Comparison of ENCODE assay signal across 1 cellular context in genomic region chrX:30889147-30890125, GRCh38.
TF ChIP-seq lines count a peak whose summit lies in the region.

Gene TAB3 (minus strand): TSS chrX:30889254. CDS start chrX:30859588, 29,666 bp downstream.

TF ChIP-seq in HepG2, 621 proteins besides CTCF, POLR2A, EP300 and RAD21 (continued from another document and continues in another):
- TF ChIP-seq POLR2AphosphoS5 (IDR thresholded peaks at IDR 0.05; ENCODE audit: low read depth, low read length) (peak; percentile 51), TEAD2 (CRISPR knock-in tag; IDR thresholded peaks at IDR 0.05) (no peak), ZMAT5 (CRISPR knock-in tag; IDR thresholded peaks at IDR 0.05; ENCODE audit: borderline replicate concordance, low read depth) (no peak), KLF12 (CRISPR knock-in tag; IDR thresholded peaks at IDR 0.05; ENCODE audit: borderline replicate concordance) (no peak), ZC3H13 (CRISPR knock-in tag; IDR thresholded peaks at IDR 0.05) (no peak), BRD4 (CRISPR knock-in tag; IDR thresholded peaks at IDR 0.05) (no peak), ZNF446 (CRISPR knock-in tag; IDR thresholded peaks at IDR 0.05) (no peak), PHB2 (IDR thresholded peaks at IDR 0.05; ENCODE audit: partially characterized antibody) (no peak), ZUFSP (CRISPR knock-in tag; IDR thresholded peaks at IDR 0.05; ENCODE audit: borderline replicate concordance) (no peak), HDAC6 (IDR thresholded peaks at IDR 0.05; ENCODE audit: low read depth, low read length) (no peak), TAF15 (IDR thresholded peaks at IDR 0.05; ENCODE audit: low read depth, low read length, poor library complexity, severe bottlenecking) (no peak), THAP11 (CRISPR knock-in tag; IDR thresholded peaks at IDR 0.05) (peak; percentile 88), PLSCR1 (CRISPR knock-in tag; IDR thresholded peaks at IDR 0.05; ENCODE audit: borderline replicate concordance) (no peak), KMT2A (CRISPR knock-in tag; IDR thresholded peaks at IDR 0.05) (peak; percentile 59), GLI4 (CRISPR knock-in tag; IDR thresholded peaks at IDR 0.05; ENCODE audit: borderline replicate concordance) (no peak), TRIM22 (IDR thresholded peaks at IDR 0.05) (no peak), POLR2G (IDR thresholded peaks at IDR 0.05; ENCODE audit: low read depth, low read length) (peak; percentile 67), TOE1 (CRISPR knock-in tag; IDR thresholded peaks at IDR 0.05) (no peak), ZNF878 (CRISPR knock-in tag; IDR thresholded peaks at IDR 0.05) (no peak), HOXA7 (CRISPR knock-in tag; IDR thresholded peaks at IDR 0.05) (no peak), FOXK1 (CRISPR knock-in tag; IDR thresholded peaks at IDR 0.05; ENCODE audit: borderline replicate concordance, low read depth) (no peak), ZNF484 (CRISPR knock-in tag; IDR thresholded peaks at IDR 0.05; ENCODE audit: borderline replicate concordance, low read depth) (no peak), TARDBP (CRISPR knock-in tag; IDR thresholded peaks at IDR 0.05) (peak; percentile 73), GRHL1 (CRISPR knock-in tag; conservative IDR thresholded peaks at IDR 0.05) (no peak), SYNCRIP (IDR thresholded peaks at IDR 0.05; ENCODE audit: insufficient read depth, low read depth, low read length) (no peak), ZNF333 (CRISPR knock-in tag; IDR thresholded peaks at IDR 0.05; ENCODE audit: borderline replicate concordance) (no peak), ZNF598 (CRISPR knock-in tag; IDR thresholded peaks at IDR 0.05; ENCODE audit: borderline replicate concordance) (no peak), ZBTB2 (CRISPR knock-in tag; IDR thresholded peaks at IDR 0.05; ENCODE audit: low read depth) (peak; percentile 72), EZH2 (conservative IDR thresholded peaks at IDR 0.05; ENCODE audit: low read depth, low read length) (no peak), MTF2 (CRISPR knock-in tag; IDR thresholded peaks at IDR 0.05; ENCODE audit: borderline replicate concordance) (no peak), ZNF781 (CRISPR knock-in tag; IDR thresholded peaks at IDR 0.05; ENCODE audit: borderline replicate concordance, not compliant biosample characterization) (no peak), ZNF441 (CRISPR knock-in tag; IDR thresholded peaks at IDR 0.05; ENCODE audit: borderline replicate concordance) (no peak), FOSL1 (CRISPR knock-in tag; IDR thresholded peaks at IDR 0.05; ENCODE audit: borderline replicate concordance) (no peak), CEBPB (IDR thresholded peaks at IDR 0.05; ENCODE audit: borderline replicate concordance, low read depth, low read length) (no peak), ZNF280B (CRISPR knock-in tag; IDR thresholded peaks at IDR 0.05; ENCODE audit: borderline replicate concordance) (no peak), YEATS2 (CRISPR knock-in tag; IDR thresholded peaks at IDR 0.05; ENCODE audit: borderline replicate concordance) (peak; percentile 80; the same call in 1 of the 2 replicates), TCF7L2 (IDR thresholded peaks at IDR 0.05; ENCODE audit: low read depth, low read length) (no peak), MED1 (CRISPR knock-in tag; IDR thresholded peaks at IDR 0.05) (peak; percentile 43; the same call in 1 of the 2 replicates), NR2F1 (CRISPR knock-in tag; IDR thresholded peaks at IDR 0.05) (no peak), ZNF644 (CRISPR knock-in tag; IDR thresholded peaks at IDR 0.05; ENCODE audit: low read depth) (no peak), ZZZ3 (CRISPR knock-in tag; IDR thresholded peaks at IDR 0.05; ENCODE audit: borderline replicate concordance) (no peak), CENPX (CRISPR knock-in tag; IDR thresholded peaks at IDR 0.05) (no peak), HNF4G (IDR thresholded peaks at IDR 0.05; ENCODE audit: borderline replicate concordance, low read depth, low read length) (no peak; the same call in 1 of the 2 replicates), HNF4G (CRISPR knock-in tag; IDR thresholded peaks at IDR 0.05; ENCODE audit: borderline replicate concordance, low read depth) (0 out of 2 replicates have a peak, but pooled peaks have one; percentile 11), FOXC1 (CRISPR knock-in tag; IDR thresholded peaks at IDR 0.05; ENCODE audit: borderline replicate concordance) (no peak), HNRNPH1 (optimal IDR thresholded peaks at IDR 0.05; ENCODE audit: low read depth, low read length) (no peak), ZNF574 (CRISPR knock-in tag; IDR thresholded peaks at IDR 0.05) (peak; percentile 80), ZNF552 (CRISPR knock-in tag; IDR thresholded peaks at IDR 0.05; ENCODE audit: borderline replicate concordance) (no peak), CHCHD3 (CRISPR knock-in tag; IDR thresholded peaks at IDR 0.05) (no peak), RXRB (CRISPR knock-in tag; IDR thresholded peaks at IDR 0.05; ENCODE audit: borderline replicate concordance) (no peak), HNF1B (CRISPR knock-in tag; IDR thresholded peaks at IDR 0.05) (peak; percentile 73), ZBTB21 (CRISPR knock-in tag; IDR thresholded peaks at IDR 0.05) (peak; percentile 40; the same call in 1 of the 2 replicates), ZNF180 (CRISPR knock-in tag; IDR thresholded peaks at IDR 0.05; ENCODE audit: borderline replicate concordance, low read depth) (no peak), PTBP1 (IDR thresholded peaks at IDR 0.05; ENCODE audit: low read depth, low read length, poor library complexity, severe bottlenecking) (no peak), SOX5 (CRISPR knock-in tag; IDR thresholded peaks at IDR 0.05; ENCODE audit: borderline replicate concordance) (no peak), HDAC1 (CRISPR knock-in tag; IDR thresholded peaks at IDR 0.05) (peak; percentile 52; the same call in 1 of the 2 replicates), ZBTB44 (CRISPR knock-in tag; IDR thresholded peaks at IDR 0.05) (no peak), HHEX (CRISPR knock-in tag; IDR thresholded peaks at IDR 0.05) (no peak)
